ENCODE assay signal across 31 cellular contexts in the genomic region with DNA sequence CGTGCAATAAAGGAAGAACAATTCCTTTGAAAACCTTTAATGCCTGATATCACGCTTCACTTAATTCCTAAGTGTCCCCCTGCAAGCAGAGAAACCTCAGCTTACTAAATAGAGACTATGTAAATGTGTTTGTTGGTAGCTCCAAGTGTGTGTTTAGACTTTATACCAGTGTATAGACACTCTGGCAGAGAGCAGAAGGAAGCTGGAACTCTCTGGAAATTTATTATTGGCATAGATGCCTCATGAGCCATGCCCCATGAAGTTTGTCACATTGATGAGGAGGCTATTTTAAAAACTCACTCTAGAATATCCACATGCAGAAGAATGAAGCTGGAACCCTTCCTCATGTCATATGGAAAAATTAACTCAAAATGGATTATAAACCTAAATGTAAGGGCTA.
"Had no signal": no experiment of that assay in that cellular context is flagged by ENCODE, and none has a peak within 500 bp of the region (broad histone marks: within the 10 kb centered on the region; RNA-seq: fewer than 3 reads in every experiment).

No MANE protein-coding gene starts in this region.

- ATAC-seq: activated CD4-positive, alpha-beta T cell treated with anti-CD3 and anti-CD28 coated beads for 36 hours; activated CD8-positive, alpha-beta memory T cell treated with anti-CD3 and anti-CD28 coated beads, Interleukin-2, amount 10 ng/mL, durations not matched to agents 7 days and 5 days; activated CD8-positive, alpha-beta T cell treated with anti-CD3 and anti-CD28 coated beads, Interleukin-2, amount 10 ng/mL, durations not matched to agents 7 days and 5 days; activated naive CD8-positive, alpha-beta T cell treated with anti-CD3 and anti-CD28 coated beads, Interleukin-2, amount 50 U/mL, for 24 hours; gastroesophageal sphincter had no signal

- H3K27ac ChIP-seq: adrenal gland, breast epithelium, cardiac muscle cell, colonic mucosa, epithelial cell of prostate, esophagus squamous epithelium, gastroesophageal sphincter, heart right ventricle had no signal

- FAIRE-seq: endometrium, endothelial cell of umbilical vein had no signal

- H3K27me3 ChIP-seq: adrenal gland, breast epithelium, cardiac muscle cell, colonic mucosa, esophagus squamous epithelium, gastroesophageal sphincter, heart right ventricle had no signal

- H3K4me3 ChIP-seq: adrenal gland, breast epithelium, cardiac muscle cell, colonic mucosa, esophagus squamous epithelium, gastroesophageal sphincter, heart right ventricle had no signal

- H3K9me3 ChIP-seq: breast epithelium, colonic mucosa, esophagus squamous epithelium, gastroesophageal sphincter, heart right ventricle had no signal

- DNase-seq: activated CD4-positive, alpha-beta memory T cell treated with anti-CD3 and anti-CD28 coated beads for 36 hours; activated CD4-positive, alpha-beta T cell treated with anti-CD3 and anti-CD28 coated beads for 36 hours; activated CD4-positive, alpha-beta T cell treated with anti-CD3 and anti-CD28 coated beads, Interleukin-2, amount 10 ng/mL, durations not matched to agents 24 days and 14 days; activated CD4-positive, CD25-positive, alpha-beta regulatory T cell; activated CD4-positive, CD25-positive, alpha-beta regulatory T cell treated with anti-CD3 and anti-CD28 coated beads, Interleukin-2, amount 50 U/mL, for 72 hours; activated CD8-positive, alpha-beta memory T cell treated with anti-CD3 and anti-CD28 coated beads, Interleukin-2, amount 10 ng/mL, durations not matched to agents 7 days and 5 days; activated CD8-positive, alpha-beta memory T cell treated with anti-CD3 and anti-CD28 coated beads, Interleukin-2, amount 50 U/mL, for 4 hours; activated CD8-positive, alpha-beta T cell treated with anti-CD3 and anti-CD28 coated beads, Interleukin-2, amount 10 ng/mL, durations not matched to agents 7 days and 5 days; activated effector memory CD4-positive, alpha-beta T cell treated with anti-CD3 and anti-CD28 coated beads, Interleukin-2, amount 50 U/mL, for 16 hours; activated naive CD4-positive, alpha-beta T cell treated with anti-CD3 and anti-CD28 coated beads for 36 hours; activated naive CD8-positive, alpha-beta T cell treated with anti-CD3 and anti-CD28 coated beads for 36 hours; activated naive CD8-positive, alpha-beta T cell treated with anti-CD3 and anti-CD28 coated beads, Interleukin-2, amount 50 U/mL, for 24 hours; activated T-cell treated with anti-CD3 and anti-CD28 coated beads, Interleukin-2, amount 50 U/mL, for 1 hour; activated T-cell treated with anti-CD3 and anti-CD28 coated beads, Interleukin-2, amount 50 U/mL, for 48 hours; adrenal gland; amygdala; aorta; central memory CD4-positive, alpha-beta T cell; cerebellar nuclear complex; colonic mucosa; effector CD8-positive, alpha-beta T cell; esophagus squamous epithelium; foreskin melanocyte; heart right ventricle; T-helper 2 cell had no signal

- H3K36me3 ChIP-seq: adrenal gland, breast epithelium, cardiac muscle cell, colonic mucosa, esophagus squamous epithelium, gastroesophageal sphincter, heart right ventricle had no signal
